ENCODE assay signal across 8 cellular contexts in genomic region chr5:157290981-157291711, GRCh38. TPM values are rescaled to one million over a fixed set of nuclear protein-coding genes. Genes with fewer than 3 reads are reported as not detected.
DNase-seq lines count a peak whose midpoint lies in the region; ATAC-seq, FAIRE-seq and TF ChIP-seq lines count a peak whose summit lies in the region.

No MANE protein-coding gene starts in this region.

- TF ChIP-seq RAD21 in A549 (conservative IDR thresholded peaks at IDR 0.05 in 1 of 2, IDR thresholded peaks at IDR 0.05 in 1 of 2), result no peak

- no peaks in the 10 kb centered on the region for H3K9me3 Mint-ChIP-seq in activated T-cell treated with anti-CD3 and anti-CD28 coated beads, Interleukin-2, amount 50 U/mL, for 72 hours
- H3K9me3 Mint-ChIP-seq in nephron, result no peaks in the 10 kb centered on the region

- no peaks in the 10 kb centered on the region for H3K27me3 ChIP-seq in vagina
- H3K27me3 ChIP-seq in aorta (ENCODE audit: control insufficient read depth in 1 of 2, insufficient read depth in 2 of 2, low read length in 1 of 2), result no peaks in the 10 kb centered on the region

- TF ChIP-seq EP300 in A549 (IDR thresholded peaks at IDR 0.05), result no peak

- TF ChIP-seq CTCF in A549 (IDR thresholded peaks at IDR 0.05) (no peak), nephron (IDR thresholded peaks at IDR 0.05; ENCODE audit: unreplicated experiment in 3 of 3) (no peak), vagina (IDR thresholded peaks at IDR 0.05) (no peak)

- TF ChIP-seq POLR2A in A549 (IDR thresholded peaks at IDR 0.05; ENCODE audit: low read length) (no peak), vagina (IDR thresholded peaks at IDR 0.05) (no peak)

- POLR2A ChIA-PET in A549 (lab: Yijun Ruan, JAX), result no interaction called here

- peak; percentile 69 to 85 for ATAC-seq in A549
- ATAC-seq in GM18909 (IDR thresholded peaks at IDR 0.05; ENCODE audit: poor library complexity, unreplicated experiment), result peak; percentile 98
- peak; percentile 77 for ATAC-seq in HG03066 (IDR thresholded peaks at IDR 0.05; ENCODE audit: low read depth, unreplicated experiment)
- ATAC-seq in activated T-cell treated with anti-CD3 and anti-CD28 coated beads, Interleukin-2, amount 50 U/mL, for 72 hours (replicated peaks in 1 of 2), result peak; percentile 84 to 87
- ATAC-seq in aorta (ENCODE audit: low FRiP score), result no peak

- H3K4me3 ChIP-seq in A549, result no peak overlapping the region
- no peak overlapping the region for H3K4me3 ChIP-seq in vagina
- H3K4me3 ChIP-seq in aorta (ENCODE audit: low read length in 2 of 2), result no peak overlapping the region

- peaks cover 23 to 43% of the 10 kb centered on the region in 2 donors for H3K36me3 Mint-ChIP-seq in activated T-cell treated with anti-CD3 and anti-CD28 coated beads, Interleukin-2, amount 50 U/mL, for 72 hours (ENCODE audit: insufficient read depth in 2 of 2)
- H3K36me3 Mint-ChIP-seq in nephron (ENCODE audit: low read depth), result peaks cover 25% of the 10 kb centered on the region

- DNase-seq in A549 (ENCODE audit: low read depth in 1 of 2, low spot score in 1 of 2) (peak; percentile 54 to 85), vagina (ENCODE audit: extremely low spot score in 2 of 2) (no peak), aorta (no peak)
- DNase-seq in activated T-cell treated with anti-CD3 and anti-CD28 coated beads, Interleukin-2, amount 50 U/mL, for 72 hours, result peak; percentile 56 to 61
- no peak for DNase-seq in stimulated activated naive CD4-positive, alpha-beta T cell (lab: John Stamatoyannopoulos, UW)

- CTCF ChIA-PET in A549 (lab: Yijun Ruan, JAX), result interaction anchor here (0.6 kb wide), 1 partner anchor 14 kb away, joined by 3 read pairs; no protein-coding TSS in a partner anchor

- H3K27ac ChIP-seq in A549 (peak overlapping the region; percentile 56 to 72; a peak in 5 of 6 replicates), vagina (no peak overlapping the region), aorta (ENCODE audit: low read depth in 1 of 2, low read length in 2 of 2) (no peak overlapping the region)

- H3K4me1 Mint-ChIP-seq in activated T-cell treated with anti-CD3 and anti-CD28 coated beads, Interleukin-2, amount 50 U/mL, for 72 hours (ENCODE audit: low read depth), result peaks cover 82% of the 10 kb centered on the region
- H3K4me1 Mint-ChIP-seq in nephron, result peaks cover 10% of the 10 kb centered on the region

- H3K36me3 ChIP-seq in vagina (no peaks in the 10 kb centered on the region), aorta (ENCODE audit: control insufficient read depth in 1 of 2, insufficient read depth in 2 of 2, low read length in 1 of 2) (peaks cover 2 to 5% of the 10 kb centered on the region in 2 donors)

- H3K9me3 ChIP-seq in A549 (no peaks in the 10 kb centered on the region), vagina (no peaks in the 10 kb centered on the region), aorta (ENCODE audit: control insufficient read depth, low read length) (no peaks in the 10 kb centered on the region)

- peak overlapping the region; percentile 67 for H3K4me2 ChIP-seq in A549

- H3K27me3 Mint-ChIP-seq in activated T-cell treated with anti-CD3 and anti-CD28 coated beads, Interleukin-2, amount 50 U/mL, for 72 hours (ENCODE audit: low read depth), result no peaks in the 10 kb centered on the region
- no peaks in the 10 kb centered on the region for H3K27me3 Mint-ChIP-seq in nephron (ENCODE audit: low read depth)

- WGBS in A549 (ENCODE audit: missing lambda C conversion rate), result 4% methylated on average over 10 of the region's 10 CpGs
- 78 to 80% methylated on average over 10 of the region's 10 CpGs for WGBS in aorta, 2 donors

- H3K4me1 ChIP-seq in A549, result peaks cover 29% of the 10 kb centered on the region
- H3K4me1 ChIP-seq in vagina, result no peaks in the 10 kb centered on the region
- no peaks in the 10 kb centered on the region for H3K4me1 ChIP-seq in aorta (ENCODE audit: control insufficient read depth in 1 of 2, insufficient read depth in 2 of 2, low read length in 2 of 2)

- FAIRE-seq in A549 (lab: Jason Lieb, UNC), result peak; percentile 92

- intact Hi-C loops in vagina (cut with DNase I) (no loop called here), aorta (cut with DNase I) (no loop called here)

- H3K4me3 Mint-ChIP-seq in activated T-cell treated with anti-CD3 and anti-CD28 coated beads, Interleukin-2, amount 50 U/mL, for 72 hours, result peak overlapping the region in 1 of 2 donors; percentile 36
- H3K4me3 Mint-ChIP-seq in nephron, result no peak overlapping the region

- H3K27ac Mint-ChIP-seq in activated T-cell treated with anti-CD3 and anti-CD28 coated beads, Interleukin-2, amount 50 U/mL, for 72 hours, result peak overlapping the region; percentile 45
- peak overlapping the region in 2 of 3 experiments; percentile 81 to 85 for H3K27ac Mint-ChIP-seq in nephron

TF ChIP-seq in A549, 52 proteins besides CTCF, POLR2A, EP300 and RAD21:
- TF ChIP-seq, protein P1, sequence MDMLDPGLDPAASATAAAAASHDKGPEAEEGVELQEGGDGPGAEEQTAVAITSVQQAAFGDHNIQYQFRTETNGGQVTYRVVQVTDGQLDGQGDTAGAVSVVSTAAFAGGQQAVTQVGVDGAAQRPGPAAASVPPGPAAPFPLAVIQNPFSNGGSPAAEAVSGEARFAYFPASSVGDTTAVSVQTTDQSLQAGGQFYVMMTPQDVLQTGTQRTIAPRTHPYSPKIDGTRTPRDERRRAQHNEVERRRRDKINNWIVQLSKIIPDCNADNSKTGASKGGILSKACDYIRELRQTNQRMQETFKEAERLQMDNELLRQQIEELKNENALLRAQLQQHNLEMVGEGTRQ (IDR thresholded peaks at IDR 0.05), result peak; percentile 75
- no peak for TF ChIP-seq RNF2 (IDR thresholded peaks at IDR 0.05; ENCODE audit: borderline replicate concordance, low read depth)
- TF ChIP-seq MAX (IDR thresholded peaks at IDR 0.05), result peak; percentile 89
- 0 out of 5 replicates have a peak, but pooled peaks of 1 of the 2 experiments have one; percentile 19 for TF ChIP-seq JUN (IDR thresholded peaks at IDR 0.05)
- peak; percentile 68; the same call in 1 of the 2 replicates for TF ChIP-seq E2F6 (IDR thresholded peaks at IDR 0.05; ENCODE audit: borderline replicate concordance, low read depth)
- TF ChIP-seq GATA3 (IDR thresholded peaks at IDR 0.05; ENCODE audit: borderline replicate concordance), result peak; percentile 34; the same call in 1 of the 2 replicates

RNA-seq across cellular contexts. Expression of gene CYFIP2, which starts 25.2 kb away (rescaled TPM):
- polyA plus RNA-seq in A549 (2011; rRNA removed), result 9.0 and 25.4 TPM in 2 replicates
- 10.7 and 14.3 TPM in 2 replicates for polyA plus RNA-seq in A549 (2012; cell fraction: cytosol; rRNA removed)
- polyA plus RNA-seq in A549 (2012; cell fraction: nucleus; rRNA removed), result 22.5 and 35.6 TPM in 2 replicates
- polyA plus RNA-seq in A549 (2017; fragmentation: RNase III; extraction: RNeasy Plus Mini Kit Qiagen cat#74134 plus additional on column Dnase treatment), result 18.6 to 23.8 TPM (median 21.8 TPM) in 3 replicates
- polyA minus RNA-seq in A549 (2011; rRNA and poly(A)+ RNA removed), result 59.6 and 74.0 TPM in 2 replicates
- 100 to 1,000 TPM; 235 to 288 TPM for total RNA-seq in activated T-cell treated with anti-CD3 and anti-CD28 coated beads, Interleukin-2, amount 50 U/mL, for 72 hours
- 27.7 TPM for total RNA-seq in vagina
- 100 to 1,000 TPM in 1 of 2 donors, 10 to 100 TPM in 1; 42.0 to 144 TPM for total RNA-seq in aorta
- polyA plus RNA-seq in aorta, result 100 to 1,000 TPM in 1 of 2 donors, 10 to 100 TPM in 1; 84.9 to 141 TPM

Comparison
In these comparisons a context has a peak if more than half of its experiments do, and no peak if none do; other contexts are left out.
1. DNase-seq: peak in A549 (2 of 2) and activated T-cell treated with anti-CD3 and anti-CD28 coated beads, Interleukin-2, amount 50 U/mL, for 72 hours (2 of 2); none in stimulated activated naive CD4-positive, alpha-beta T cell (0 of 6), vagina (0 of 2) and aorta (0 of 2).
2. H3K27ac ChIP-seq: peak in A549 (2 of 2); none in vagina (single experiment) and aorta (0 of 2).